8 cellular contexts compared by ENCODE assay signal in genomic region chr9:12819436-12820185, GRCh38. TPM values are rescaled to one million over a fixed set of nuclear protein-coding genes. Genes with fewer than 3 reads are reported as not detected.
DNase-seq lines count a peak whose midpoint lies in the region; ATAC-seq, FAIRE-seq and TF ChIP-seq lines count a peak whose summit lies in the region.

No MANE protein-coding gene starts in this region.

- H3K9ac ChIP-seq in mesenchymal stem cell (ENCODE audit: low read length) = peak overlapping the region; percentile 84

- no peak overlapping the region for H2BK15ac ChIP-seq in mesenchymal stem cell (ENCODE audit: low read depth, poor library complexity, severe bottlenecking)

- DNase-seq in GM12865 (ENCODE audit: low read depth) = peak; percentile 45
- peak; percentile 6 for DNase-seq in UCSD-AML1 (lab: John Stamatoyannopoulos, UW; ENCODE audit: unreplicated experiment)
- no peak for DNase-seq in mesenchymal stem cell
- DNase-seq in H54 (ENCODE audit: insufficient read length, low spot score) = no peak
- DNase-seq in activated CD8-positive, alpha-beta memory T cell treated with anti-CD3 and anti-CD28 coated beads for 24 hours = no peak

- H2AK5ac ChIP-seq in mesenchymal stem cell (ENCODE audit: low read length, severe bottlenecking) = no peak overlapping the region

- no peaks in the 10 kb centered on the region for H3K27me3 ChIP-seq in mesenchymal stem cell (ENCODE audit: control insufficient read depth in 1 of 2, insufficient read depth in 1 of 2, low read length in 2 of 2)

- TF ChIP-seq CTCF in GM12865 (IDR thresholded peaks at IDR 0.05; ENCODE audit: insufficient read depth, low read depth, low read length, missing control alignments) = peak; percentile 54

- H2BK5ac ChIP-seq in mesenchymal stem cell (ENCODE audit: low read depth, low read length, poor library complexity, severe bottlenecking) = no peak overlapping the region

- no peak for FAIRE-seq in H54 (lab: Jason Lieb, UNC)

- no peak overlapping the region for H3K4me3 ChIP-seq in GM12865 (ENCODE audit: low read depth, low read length)
- no peak overlapping the region for H3K4me3 ChIP-seq in mesenchymal stem cell (ENCODE audit: insufficient read depth in 1 of 2, low read depth in 1 of 2, low read length in 2 of 2)

- no peak overlapping the region for H3K4me2 ChIP-seq in mesenchymal stem cell (ENCODE audit: low read length, poor library complexity, severe bottlenecking)

- H3K14ac ChIP-seq in mesenchymal stem cell (ENCODE audit: low read length in 2 of 2) = no peak overlapping the region

- H2BK120ac ChIP-seq in mesenchymal stem cell (ENCODE audit: low read depth, low read length) = no peak overlapping the region

- peaks cover 2% of the 10 kb centered on the region for H3K4me1 ChIP-seq in mesenchymal stem cell (ENCODE audit: control insufficient read depth, insufficient read depth, low read depth, low read length)

- WGBS in mesenchymal stem cell = 90% methylated on average over 9 of the region's 9 CpGs

- H3K27ac ChIP-seq in mesenchymal stem cell (ENCODE audit: low read length, poor library complexity, severe bottlenecking) = no peak overlapping the region

- H3K36me3 ChIP-seq in mesenchymal stem cell (ENCODE audit: control insufficient read depth in 1 of 2, insufficient read depth in 2 of 2, low read depth in 1 of 2, low read length in 2 of 2) = peaks cover 0 to 27% of the 10 kb centered on the region in 2 experiments

- H3K4ac ChIP-seq in mesenchymal stem cell (ENCODE audit: low read depth in 1 of 2, low read length in 2 of 2) = peak overlapping the region in 1 of 2 experiments; percentile 59

- no peak overlapping the region for H4K91ac ChIP-seq in mesenchymal stem cell (ENCODE audit: low read length)

- H3K18ac ChIP-seq in mesenchymal stem cell (ENCODE audit: low read depth in 1 of 2, low read length in 2 of 2) = no peak overlapping the region

- ATAC-seq in HG02852 (IDR thresholded peaks at IDR 0.05; ENCODE audit: unreplicated experiment) = peak; percentile 82
- no peak for ATAC-seq in HG03108 (IDR thresholded peaks at IDR 0.05; ENCODE audit: unreplicated experiment)
- ATAC-seq in HG02973 (IDR thresholded peaks at IDR 0.05; ENCODE audit: unreplicated experiment) = no peak

- H2BK12ac ChIP-seq in mesenchymal stem cell (ENCODE audit: low read length in 2 of 2) = no peak overlapping the region

- H3K9me3 ChIP-seq in mesenchymal stem cell (ENCODE audit: control insufficient read depth, low read length) = no peaks in the 10 kb centered on the region

- peaks cover 7% of the 10 kb centered on the region for H3K79me1 ChIP-seq in mesenchymal stem cell (replicated peaks; ENCODE audit: low read length, poor library complexity, severe bottlenecking)

- H3K23ac ChIP-seq in mesenchymal stem cell (ENCODE audit: low read length in 2 of 2) = no peak overlapping the region

- no peak for TF ChIP-seq POLR2A in H54 (IDR thresholded peaks at IDR 0.05; ENCODE audit: low read depth, low read length)

- H4K8ac ChIP-seq in mesenchymal stem cell (ENCODE audit: low read length) = peak overlapping the region; percentile 3

- H2AFZ ChIP-seq in mesenchymal stem cell (ENCODE audit: low read depth, low read length) = no peak overlapping the region

RNA-seq across cellular contexts. Expression of gene LURAP1L, which starts 44.8 kb away (rescaled TPM):
- 32.8 TPM for polyA plus RNA-seq in mesenchymal stem cell (2013, experiment 1 of 2)
- polyA plus RNA-seq in mesenchymal stem cell (2013, experiment 2 of 2) = 33.7 TPM

Comparison
In these comparisons a context has a peak if more than half of its experiments do, and no peak if none do; other contexts are left out.
1. DNase-seq: peak in GM12865 (single experiment) and UCSD-AML1 (single experiment); none in mesenchymal stem cell (single experiment), H54 (single experiment) and activated CD8-positive, alpha-beta memory T cell treated with anti-CD3 and anti-CD28 coated beads for 24 hours (single experiment).